ENCODE assay signal across 19 cellular contexts in genomic region chr10:44339218-44339617, GRCh38. TPM values are rescaled to one million over a fixed set of nuclear protein-coding genes. Genes with fewer than 3 reads are reported as not detected.
DNase-seq lines count a peak whose midpoint lies in the region; TF ChIP-seq lines count a peak whose summit lies in the region.
"Had no signal": no experiment of that assay in that cellular context is flagged by ENCODE, and none has a peak within 500 bp of the region (broad histone marks: within the 10 kb centered on the region; RNA-seq: fewer than 3 reads in every experiment).

No MANE protein-coding gene starts in this region.

- H3K9me3 Mint-ChIP-seq in progenitor cell of endocrine pancreas (ENCODE audit: low read depth): no peaks in the 10 kb centered on the region

- no peak for TF ChIP-seq EP300 in Ishikawa (IDR thresholded peaks at IDR 0.05; ENCODE audit: borderline replicate concordance)

- 0 out of 2 replicates have a peak, but pooled peaks have one; percentile 2 for TF ChIP-seq RAD21 in Ishikawa (IDR thresholded peaks at IDR 0.05; ENCODE audit: low read depth)

- no peak overlapping the region for H3K27ac Mint-ChIP-seq in progenitor cell of endocrine pancreas
- H3K27ac Mint-ChIP-seq: T-helper 17 cell had no signal

- TF ChIP-seq CTCF in GM12875 (IDR thresholded peaks at IDR 0.05; ENCODE audit: borderline replicate concordance, insufficient read depth, low read depth, low read length) (peak; percentile 11; the same call in 1 of the 2 replicates), epithelial cell of proximal tubule (conservative IDR thresholded peaks at IDR 0.05; ENCODE audit: low read depth, low read length) (peak; percentile 34), progenitor cell of endocrine pancreas (IDR thresholded peaks at IDR 0.05; ENCODE audit: unreplicated experiment) (peak; percentile 10)

- H3K4me3 ChIP-seq in GM12875 (ENCODE audit: low read depth, low read length): no peak overlapping the region
- H3K4me3 ChIP-seq in epithelial cell of proximal tubule (ENCODE audit: low read depth, low read length): no peak overlapping the region
- H3K4me3 ChIP-seq: HAP-1, MG63 had no signal

- no peaks in the 10 kb centered on the region for H3K4me1 Mint-ChIP-seq in progenitor cell of endocrine pancreas (ENCODE audit: low read depth)

- no peak overlapping the region for H3K4me3 Mint-ChIP-seq in progenitor cell of endocrine pancreas (ENCODE audit: low read depth)
- H3K4me3 Mint-ChIP-seq: T-helper 17 cell had no signal

- no peaks in the 10 kb centered on the region for H3K36me3 Mint-ChIP-seq in progenitor cell of endocrine pancreas (ENCODE audit: insufficient read depth)

- DNase-seq in epithelial cell of proximal tubule (ENCODE audit: low read depth): peak; percentile 54
- no peak for DNase-seq in progenitor cell of endocrine pancreas (ENCODE audit: low spot score, unreplicated experiment)
- no peak for DNase-seq in stimulated activated CD8-positive, alpha-beta memory T cell treated with anti-CD3 and anti-CD28 coated beads, Interleukin-4, amount 100 ng/mL, for 48 hours
- no peak for DNase-seq in Kasumi-1 (lab: John Stamatoyannopoulos, UW)
- DNase-seq in AG08395 (ENCODE audit: low spot score): no peak
- DNase-seq: activated CD4-positive, CD25-positive, alpha-beta regulatory T cell; central memory CD4-positive, alpha-beta T cell; effector CD8-positive, alpha-beta T cell; hypothalamus; MG63; NCI-H1694 treated with DMSO at 0.1 percent for 48 hours; NCI-H446 treated with DMSO at 0.1 percent for 48 hours; Right ventricle myocardium superior; stimulated activated CD4-positive, alpha-beta T cell treated with anti-CD3 and anti-CD28 coated beads, Interleukin-4, amount 100 ng/mL, for 4 hours; T-helper 17 cell had no signal

- H3K27me3 Mint-ChIP-seq in progenitor cell of endocrine pancreas: peaks cover 26% of the 10 kb centered on the region

TF ChIP-seq in Ishikawa, 13 proteins besides CTCF, POLR2A, EP300 and RAD21:
- TF ChIP-seq CEBPB (IDR thresholded peaks at IDR 0.05) (peak; percentile 83), USF1 (IDR thresholded peaks at IDR 0.05) (no peak), REST (IDR thresholded peaks at IDR 0.05; ENCODE audit: low read depth) (no peak), ZBTB7A (IDR thresholded peaks at IDR 0.05; ENCODE audit: low read depth) (no peak), TEAD4 (IDR thresholded peaks at IDR 0.05) (peak; percentile 37), MAX (IDR thresholded peaks at IDR 0.05) (peak; percentile 36; the same call in 1 of the 2 replicates), YY1 (IDR thresholded peaks at IDR 0.05; ENCODE audit: low read depth) (no peak), TCF12 (IDR thresholded peaks at IDR 0.05; ENCODE audit: low read depth) (0 out of 2 replicates have a peak, but pooled peaks have one; percentile 29), FOXM1 (IDR thresholded peaks at IDR 0.05; ENCODE audit: borderline replicate concordance, low read depth) (no peak), NFIC (IDR thresholded peaks at IDR 0.05) (no peak), TAF1 (IDR thresholded peaks at IDR 0.05; ENCODE audit: low read depth) (no peak)

RNA-seq across cellular contexts. Expression of gene CXCL12, which starts 45.7 kb away (rescaled TPM):
- total RNA-seq in epithelial cell of proximal tubule (0.46 and 0.94 TPM in 2 replicates), progenitor cell of endocrine pancreas (4.2 and 4.6 TPM in 2 replicates)
- total RNA-seq: HT-29 had no signal
